11 cellular contexts compared by ENCODE assay signal in the genomic region with DNA sequence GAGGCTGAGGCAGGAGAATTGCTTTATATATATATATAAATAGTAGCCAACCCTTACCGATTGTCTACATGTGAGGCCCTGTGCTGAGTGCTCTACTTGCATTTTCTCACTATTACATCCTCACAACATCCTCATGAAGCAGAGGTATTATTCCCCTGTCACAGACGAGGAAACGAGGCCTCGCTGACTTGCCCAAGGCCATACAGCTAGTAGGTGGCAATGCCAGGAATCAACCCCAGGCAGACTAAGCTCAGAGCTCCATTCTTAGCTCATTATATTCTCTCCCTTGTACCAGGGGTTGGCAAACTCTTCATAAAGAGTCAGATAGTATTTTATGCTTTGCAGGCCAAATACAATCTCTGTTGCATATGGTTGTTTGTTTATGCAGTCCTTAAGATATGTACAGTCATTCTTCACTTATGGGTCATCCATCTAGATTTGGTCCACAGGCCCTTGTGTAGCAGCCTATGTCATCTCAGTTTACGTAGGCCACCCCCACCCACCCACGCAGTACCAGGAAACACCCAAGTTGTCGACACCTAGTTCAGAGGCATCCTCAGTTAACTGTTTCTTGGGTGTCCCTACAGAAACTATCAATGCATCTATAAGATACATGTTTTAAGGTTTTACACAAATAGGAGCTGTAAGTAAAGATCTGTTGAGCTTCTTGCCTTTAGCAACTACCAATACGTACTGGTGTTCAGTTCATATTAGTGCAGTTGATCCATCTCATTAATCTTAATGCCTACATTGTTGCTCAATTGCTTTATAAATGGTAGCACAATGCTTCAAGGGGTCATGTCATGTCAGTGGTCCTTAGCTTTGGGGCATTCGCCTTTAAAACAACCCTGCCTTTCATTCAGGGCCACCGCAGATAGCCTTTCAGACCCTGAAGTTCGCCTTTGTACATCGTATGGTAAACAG. TPM values are rescaled to one million over a fixed set of nuclear protein-coding genes. Genes with fewer than 3 reads are reported as not detected.
A peak's percentile ranks its signal among the peaks of the same experiment; 100 is the strongest.
DNase-seq lines count a peak whose midpoint lies in the region; ATAC-seq and TF ChIP-seq lines count a peak whose summit lies in the region.
"Had no signal": no experiment of that assay in that cellular context is flagged by ENCODE, and none has a peak within 500 bp of the region (broad histone marks: within the 10 kb centered on the region; RNA-seq: fewer than 3 reads in every experiment).

No MANE protein-coding gene starts in this region.

- peaks cover 0 to 4% of the 10 kb centered on the region in 2 experiments for H3K36me3 ChIP-seq in mesenchymal stem cell (ENCODE audit: control insufficient read depth in 1 of 2, insufficient read depth in 2 of 2, low read depth in 1 of 2, low read length in 2 of 2)
- H3K36me3 ChIP-seq: gastrocnemius medialis, Peyer's patch, sigmoid colon had no signal

- peaks cover 0 to 39% of the 10 kb centered on the region in 2 donors for H3K36me3 Mint-ChIP-seq in activated naive CD4-positive, alpha-beta T cell treated with anti-CD3 and anti-CD28 coated beads, Interleukin-2, amount 50 U/mL, for 72 hours

- H3K23ac ChIP-seq in mesenchymal stem cell (ENCODE audit: low read length in 2 of 2): no peak overlapping the region

- no peak overlapping the region for H3K4ac ChIP-seq in mesenchymal stem cell (ENCODE audit: low read depth in 1 of 2, low read length in 2 of 2)

- H3K9ac ChIP-seq in mesenchymal stem cell (ENCODE audit: low read length): no peak overlapping the region

- H2AFZ ChIP-seq in mesenchymal stem cell (ENCODE audit: low read depth, low read length): peak overlapping the region; percentile 29

- TF ChIP-seq CTCF in WI38 (IDR thresholded peaks at IDR 0.05; ENCODE audit: low read depth, low read length): no peak

- H3K9me3 ChIP-seq in mesenchymal stem cell (ENCODE audit: control insufficient read depth, low read length): no peaks in the 10 kb centered on the region
- H3K9me3 ChIP-seq: gastrocnemius medialis, Peyer's patch, sigmoid colon had no signal

- 91% methylated on average over 11 of the region's 12 CpGs for WGBS in mesenchymal stem cell

- H3K4me3 ChIP-seq in WI38 (ENCODE audit: low read depth, low read length) (peak overlapping the region; percentile 31; the same call in 1 of the 2 replicates), mesenchymal stem cell (ENCODE audit: insufficient read depth in 1 of 2, low read depth in 1 of 2, low read length in 2 of 2) (no peak overlapping the region)
- H3K4me3 ChIP-seq: gastrocnemius medialis, Peyer's patch, sigmoid colon had no signal

- H2BK5ac ChIP-seq in mesenchymal stem cell (ENCODE audit: low read depth, low read length, poor library complexity, severe bottlenecking): no peak overlapping the region

- H3K27me3 ChIP-seq in mesenchymal stem cell (ENCODE audit: control insufficient read depth in 1 of 2, insufficient read depth in 1 of 2, low read length in 2 of 2): no peaks in the 10 kb centered on the region
- H3K27me3 ChIP-seq: gastrocnemius medialis, Peyer's patch, sigmoid colon had no signal

- peak in 1 of 2 donors; percentile 29 for DNase-seq in activated naive CD4-positive, alpha-beta T cell treated with anti-CD3 and anti-CD28 coated beads, Interleukin-2, amount 50 U/mL, for 72 hours (ENCODE audit: low spot score in 2 of 2)
- DNase-seq in mesenchymal stem cell (peak; percentile 42), GM03348 (ENCODE audit: low spot score) (no peak), NCI-H1417 treated with DMSO at 0.1 percent for 48 hours (lab: John Stamatoyannopoulos, UW) (no peak)
- peak; percentile 72 for DNase-seq in stimulated activated naive CD4-positive, alpha-beta T cell treated with Interleukin-2 at 50 U/mL for 16 hours (lab: John Stamatoyannopoulos, UW)
- DNase-seq: gastrocnemius medialis, Peyer's patch, sigmoid colon had no signal

- peak; percentile 69 to 74 for ATAC-seq in activated naive CD4-positive, alpha-beta T cell treated with anti-CD3 and anti-CD28 coated beads, Interleukin-2, amount 50 U/mL, for 72 hours
- ATAC-seq in HG02759 (IDR thresholded peaks at IDR 0.05; ENCODE audit: unreplicated experiment): no peak
- ATAC-seq: gastrocnemius medialis had no signal

- no peak overlapping the region for H2BK12ac ChIP-seq in mesenchymal stem cell (ENCODE audit: low read length in 2 of 2)

- H2BK15ac ChIP-seq in mesenchymal stem cell (ENCODE audit: low read depth, poor library complexity, severe bottlenecking): no peak overlapping the region

- no peak overlapping the region for H2BK120ac ChIP-seq in mesenchymal stem cell (ENCODE audit: low read depth, low read length)

- no peak overlapping the region for H2AK5ac ChIP-seq in mesenchymal stem cell (ENCODE audit: low read length, severe bottlenecking)

- no peak overlapping the region for H3K4me2 ChIP-seq in mesenchymal stem cell (ENCODE audit: low read length, poor library complexity, severe bottlenecking)

- H4K91ac ChIP-seq in mesenchymal stem cell (ENCODE audit: low read length): no peak overlapping the region

- peak overlapping the region; percentile 70 to 89 for H3K27ac Mint-ChIP-seq in activated naive CD4-positive, alpha-beta T cell treated with anti-CD3 and anti-CD28 coated beads, Interleukin-2, amount 50 U/mL, for 72 hours
- H3K27ac Mint-ChIP-seq: memory B cell had no signal

- no peak overlapping the region for H3K14ac ChIP-seq in mesenchymal stem cell (ENCODE audit: low read length in 2 of 2)

- H4K8ac ChIP-seq in mesenchymal stem cell (ENCODE audit: low read length): peak overlapping the region; percentile 71

- peaks cover 8% of the 10 kb centered on the region for H3K4me1 ChIP-seq in mesenchymal stem cell (ENCODE audit: control insufficient read depth, insufficient read depth, low read depth, low read length)
- H3K4me1 ChIP-seq: gastrocnemius medialis, sigmoid colon had no signal

- H3K18ac ChIP-seq in mesenchymal stem cell (ENCODE audit: low read depth in 1 of 2, low read length in 2 of 2): no peak overlapping the region

- no peak overlapping the region for H3K27ac ChIP-seq in mesenchymal stem cell (ENCODE audit: low read length, poor library complexity, severe bottlenecking)
- H3K27ac ChIP-seq: gastrocnemius medialis, sigmoid colon had no signal

- H3K9me3 Mint-ChIP-seq in activated naive CD4-positive, alpha-beta T cell treated with anti-CD3 and anti-CD28 coated beads, Interleukin-2, amount 50 U/mL, for 72 hours: peaks cover 0 to 8% of the 10 kb centered on the region in 2 donors
- H3K9me3 Mint-ChIP-seq: memory B cell had no signal

- H3K79me1 ChIP-seq in mesenchymal stem cell (replicated peaks; ENCODE audit: low read length, poor library complexity, severe bottlenecking): no peaks in the 10 kb centered on the region

RNA-seq across cellular contexts. Expression of gene CASS4, which starts 3.0 kb away (rescaled TPM):
- 1 to 10 TPM; 5.1 to 6.5 TPM for total RNA-seq in activated naive CD4-positive, alpha-beta T cell treated with anti-CD3 and anti-CD28 coated beads, Interleukin-2, amount 50 U/mL, for 72 hours
- polyA plus RNA-seq in mesenchymal stem cell (2013, experiment 1 of 2): 0.14 TPM
- polyA plus RNA-seq in mesenchymal stem cell (2013, experiment 2 of 2): 0.19 TPM

RNA-seq across cellular contexts. Expression of gene CSTF1, which starts 22.7 kb away (rescaled TPM):
- 10 to 100 TPM; 68.5 to 88.7 TPM for total RNA-seq in activated naive CD4-positive, alpha-beta T cell treated with anti-CD3 and anti-CD28 coated beads, Interleukin-2, amount 50 U/mL, for 72 hours
- polyA plus RNA-seq in mesenchymal stem cell (2013, experiment 1 of 2): 22.0 TPM
- polyA plus RNA-seq in mesenchymal stem cell (2013, experiment 2 of 2): 21.8 TPM

RNA-seq across cellular contexts. Expression of gene AURKA, which starts 23.1 kb away (rescaled TPM):
- total RNA-seq in activated naive CD4-positive, alpha-beta T cell treated with anti-CD3 and anti-CD28 coated beads, Interleukin-2, amount 50 U/mL, for 72 hours: 100 to 1,000 TPM in 1 of 2 donors, 10 to 100 TPM in 1; 93.0 to 130 TPM
- polyA plus RNA-seq in mesenchymal stem cell (2013, experiment 1 of 2): 13.9 TPM
- 13.9 TPM for polyA plus RNA-seq in mesenchymal stem cell (2013, experiment 2 of 2)

RNA-seq across cellular contexts. Expression of gene RTF2, which starts 53.3 kb away (rescaled TPM):
- total RNA-seq in activated naive CD4-positive, alpha-beta T cell treated with anti-CD3 and anti-CD28 coated beads, Interleukin-2, amount 50 U/mL, for 72 hours: 10 to 100 TPM; 75.8 to 85.5 TPM
- 64.8 TPM for polyA plus RNA-seq in mesenchymal stem cell (2013, experiment 1 of 2)
- polyA plus RNA-seq in mesenchymal stem cell (2013, experiment 2 of 2): 64.7 TPM

RNA-seq across cellular contexts. Expression of gene FAM210B, which starts 56.3 kb away (rescaled TPM):
- total RNA-seq in activated naive CD4-positive, alpha-beta T cell treated with anti-CD3 and anti-CD28 coated beads, Interleukin-2, amount 50 U/mL, for 72 hours: 1 to 10 TPM; 5.8 to 6.3 TPM
- polyA plus RNA-seq in mesenchymal stem cell (2013, experiment 1 of 2): 30.8 TPM
- 31.8 TPM for polyA plus RNA-seq in mesenchymal stem cell (2013, experiment 2 of 2)

Comparison
In these comparisons a context has a peak if more than half of its experiments do, and no peak if none do; other contexts are left out.
1. DNase-seq: peak in mesenchymal stem cell (single experiment) and stimulated activated naive CD4-positive, alpha-beta T cell treated with Interleukin-2 at 50 U/mL for 16 hours (single experiment); none in GM03348 (single experiment) and NCI-H1417 treated with DMSO at 0.1 percent for 48 hours (single experiment).